27 cellular contexts compared by ENCODE assay signal in genomic region chr1:25862785-25863485, GRCh38. TPM values are rescaled to one million over a fixed set of nuclear protein-coding genes. Genes with fewer than 3 reads are reported as not detected.
A peak's percentile ranks its signal among the peaks of the same experiment; 100 is the strongest.
DNase-seq lines count a peak whose midpoint lies in the region; ATAC-seq and TF ChIP-seq lines count a peak whose summit lies in the region.
"Had no signal": no experiment of that assay in that cellular context is flagged by ENCODE, and none has a peak within 500 bp of the region (broad histone marks: within the 10 kb centered on the region; RNA-seq: fewer than 3 reads in every experiment).

No MANE protein-coding gene starts in this region.

- peaks cover 9% of the 10 kb centered on the region for H3K36me3 Mint-ChIP-seq in neural progenitor cell
- peaks cover 1% of the 10 kb centered on the region for H3K36me3 Mint-ChIP-seq in activated naive CD4-positive, alpha-beta T cell treated with anti-CD3 and anti-CD28 coated beads for 36 hours (ENCODE audit: low read depth)
- H3K36me3 Mint-ChIP-seq: natural killer cell had no signal

- H3K36me3 ChIP-seq in BLaER1 treated with 17β-estradiol and CSF1 and Interleukin-3, amounts not matched to agents 10 nM and 100 nM, result peaks cover 0 to 20% (median 10%) of the 10 kb centered on the region in 11 experiments; a peak in 10 of 22 replicates
- H3K36me3 ChIP-seq in NT2/D1 (ENCODE audit: insufficient read depth, insufficient read length, low read length) (peaks cover 21% of the 10 kb centered on the region), neural progenitor cell (no peaks in the 10 kb centered on the region)

- H2AFZ ChIP-seq in neural progenitor cell (replicated peaks), result no peak overlapping the region
- H2AFZ ChIP-seq: PC-9 had no signal

- no peak for ATAC-seq in HG03565 (IDR thresholded peaks at IDR 0.05; ENCODE audit: unreplicated experiment)
- ATAC-seq: activated CD4-positive, alpha-beta T cell treated with anti-CD3 and anti-CD28 coated beads for 36 hours; activated T-cell treated with anti-CD3 and anti-CD28 coated beads, Interleukin-2, amount 50 U/mL, for 72 hours; left ventricle myocardium superior; natural killer cell; right cardiac atrium had no signal

- H3K9me3 ChIP-seq in BLaER1 treated with 17β-estradiol and CSF1 and Interleukin-3, amounts not matched to agents 10 nM and 100 nM (replicated peaks in 1 of 11), result no peaks in the 10 kb centered on the region
- H3K9me3 ChIP-seq in NT2/D1 (ENCODE audit: insufficient read depth, low read length) (no peaks in the 10 kb centered on the region), neural progenitor cell (ENCODE audit: low read depth) (no peaks in the 10 kb centered on the region)
- H3K9me3 ChIP-seq: Caco-2 had no signal

- H3K9me3 Mint-ChIP-seq in neural progenitor cell, result no peaks in the 10 kb centered on the region
- H3K9me3 Mint-ChIP-seq in activated naive CD4-positive, alpha-beta T cell treated with anti-CD3 and anti-CD28 coated beads for 36 hours, result no peaks in the 10 kb centered on the region
- H3K9me3 Mint-ChIP-seq: activated T-cell treated with anti-CD3 and anti-CD28 coated beads, Interleukin-2, amount 50 U/mL, for 72 hours; natural killer cell; T-helper 2 cell treated with Interferon-gamma antibody and Interleukin-4, amounts not matched to agents 5 μg/mL and 100 μg/mL, for 36 hours had no signal

- no peak overlapping the region for H3K4me3 Mint-ChIP-seq in neural progenitor cell
- H3K4me3 Mint-ChIP-seq in activated naive CD4-positive, alpha-beta T cell treated with anti-CD3 and anti-CD28 coated beads for 36 hours, result no peak overlapping the region
- H3K4me3 Mint-ChIP-seq: activated CD4-positive, alpha-beta T cell treated with anti-CD3 and anti-CD28 coated beads for 36 hours; activated T-cell treated with anti-CD3 and anti-CD28 coated beads, Interleukin-2, amount 50 U/mL, for 72 hours; natural killer cell; T-helper 2 cell treated with Interferon-gamma antibody and Interleukin-4, amounts not matched to agents 5 μg/mL and 100 μg/mL, for 36 hours had no signal

- H3K4me1 Mint-ChIP-seq in neural progenitor cell, result peaks cover 31% of the 10 kb centered on the region
- peaks cover 15% of the 10 kb centered on the region for H3K4me1 Mint-ChIP-seq in activated naive CD4-positive, alpha-beta T cell treated with anti-CD3 and anti-CD28 coated beads for 36 hours (ENCODE audit: low read depth)

- no peak overlapping the region for H3K4me3 ChIP-seq in BLaER1 treated with 17β-estradiol and CSF1 and Interleukin-3, amounts not matched to agents 10 nM and 100 nM
- H3K4me3 ChIP-seq in NT2/D1 (ENCODE audit: insufficient read length, low read depth) (no peak overlapping the region), neural progenitor cell (no peak overlapping the region)
- H3K4me3 ChIP-seq: PC-9 had no signal

- peak overlapping the region; percentile 21 for H3K27ac Mint-ChIP-seq in neural progenitor cell
- no peak overlapping the region for H3K27ac Mint-ChIP-seq in activated naive CD4-positive, alpha-beta T cell treated with anti-CD3 and anti-CD28 coated beads for 36 hours
- H3K27ac Mint-ChIP-seq: activated CD4-positive, alpha-beta T cell treated with anti-CD3 and anti-CD28 coated beads for 36 hours; activated T-cell treated with anti-CD3 and anti-CD28 coated beads, Interleukin-2, amount 50 U/mL, for 72 hours; T-helper 2 cell treated with Interferon-gamma antibody and Interleukin-4, amounts not matched to agents 5 μg/mL and 100 μg/mL, for 36 hours had no signal

- CTCF ChIA-PET in activated naive CD4-positive, alpha-beta T cell treated with anti-CD3 and anti-CD28 coated beads for 36 hours (lab: Charles Lee), result interaction anchor here (1.3 kb wide), 1 partner anchor 8 kb away, joined by 3 read pairs; no protein-coding TSS in a partner anchor

- DNase-seq in NT2/D1 (ENCODE audit: low read depth, low spot score), result no peak
- no peak for DNase-seq in neural progenitor cell (ENCODE audit: low spot score)
- no peak for DNase-seq in NCI-H128 (lab: John Stamatoyannopoulos, UW; ENCODE audit: unreplicated experiment)
- no peak for DNase-seq in activated naive CD4-positive, alpha-beta T cell treated with anti-CD3 and anti-CD28 coated beads for 36 hours
- DNase-seq: ACHN; activated CD4-positive, alpha-beta T cell treated with anti-CD3 and anti-CD28 coated beads for 36 hours; activated naive CD4-positive, alpha-beta T cell treated with Interleukin-2 at 50 U/mL for 16 hours; activated T-cell treated with anti-CD3 and anti-CD28 coated beads, Interleukin-2, amount 50 U/mL, for 72 hours; brain microvascular endothelial cell; Caco-2; effector memory CD4-positive, alpha-beta T cell; erythroblast; GDM1; glutamatergic neuron; left ventricle myocardium superior; natural killer cell; NCI-H1092 treated with DMSO at 0.1 percent for 48 hours; NCI-H187 treated with DMSO at 0.1 percent for 48 hours; NCI-H2171 treated with DMSO at 0.1 percent for 48 hours; NCI-H524 treated with DMSO at 0.1 percent for 48 hours; PC-9; SHP77; stimulated activated CD4-positive, alpha-beta T cell treated with anti-CD3 and anti-CD28 coated beads, Interleukin-2, amount 100 ng/mL, for 48 hours had no signal

- peak overlapping the region in 1 of 11 experiments; percentile 88; a peak in 1 of 22 replicates for H3K9ac ChIP-seq in BLaER1 treated with 17β-estradiol and CSF1 and Interleukin-3, amounts not matched to agents 10 nM and 100 nM
- peak overlapping the region; percentile 51 for H3K9ac ChIP-seq in NT2/D1 (ENCODE audit: insufficient read length, low read depth)
- H3K9ac ChIP-seq in neural progenitor cell, result no peak overlapping the region

- intact Hi-C loops in activated naive CD4-positive, alpha-beta T cell treated with anti-CD3 and anti-CD28 coated beads for 36 hours (cut with micrococcal nuclease), result no loop called here

- H3K4me1 ChIP-seq in BLaER1 treated with 17β-estradiol and CSF1 and Interleukin-3, amounts not matched to agents 10 nM and 100 nM, result peaks cover 37 to 50% (median 42%) of the 10 kb centered on the region in 10 experiments
- H3K4me1 ChIP-seq in NT2/D1 (ENCODE audit: insufficient read depth, insufficient read length) (peaks cover 20% of the 10 kb centered on the region), neural progenitor cell (peaks cover 19% of the 10 kb centered on the region)

- peaks cover 11% of the 10 kb centered on the region for H3K79me2 ChIP-seq in neural progenitor cell (ENCODE audit: low read depth)

- H3K27me3 Mint-ChIP-seq in neural progenitor cell (ENCODE audit: insufficient read depth, low read depth), result peaks cover 11% of the 10 kb centered on the region
- no peaks in the 10 kb centered on the region for H3K27me3 Mint-ChIP-seq in activated naive CD4-positive, alpha-beta T cell treated with anti-CD3 and anti-CD28 coated beads for 36 hours (ENCODE audit: low read depth)
- H3K27me3 Mint-ChIP-seq: activated CD4-positive, alpha-beta T cell treated with anti-CD3 and anti-CD28 coated beads for 36 hours had no signal

- H3F3A ChIP-seq in neural progenitor cell (ENCODE audit: low read depth), result peaks cover 4% of the 10 kb centered on the region

- peak overlapping the region in 7 of 11 experiments; percentile 88 to 96 (median 95); a peak in 12 of 22 replicates for H3K4me2 ChIP-seq in BLaER1 treated with 17β-estradiol and CSF1 and Interleukin-3, amounts not matched to agents 10 nM and 100 nM
- no peak overlapping the region for H3K4me2 ChIP-seq in neural progenitor cell
- H3K4me2 ChIP-seq: PC-9 had no signal

- no peaks in the 10 kb centered on the region for H4K20me1 ChIP-seq in BLaER1 treated with 17β-estradiol and CSF1 and Interleukin-3, amounts not matched to agents 10 nM and 100 nM
- H4K20me1 ChIP-seq in neural progenitor cell (ENCODE audit: low read depth), result peaks cover 4% of the 10 kb centered on the region

- H3K27me3 ChIP-seq in BLaER1 treated with 17β-estradiol and CSF1 and Interleukin-3, amounts not matched to agents 10 nM and 100 nM, result no peaks in the 10 kb centered on the region
- H3K27me3 ChIP-seq in NT2/D1 (ENCODE audit: insufficient read depth, insufficient read length) (no peaks in the 10 kb centered on the region), neural progenitor cell (no peaks in the 10 kb centered on the region)
- H3K27me3 ChIP-seq: brain microvascular endothelial cell had no signal

- TF ChIP-seq CTCF in neural progenitor cell (IDR thresholded peaks at IDR 0.05), result no peak

- peak overlapping the region in 9 of 11 experiments; percentile 88 to 98 (median 93); a peak in 19 of 22 replicates for H3K27ac ChIP-seq in BLaER1 treated with 17β-estradiol and CSF1 and Interleukin-3, amounts not matched to agents 10 nM and 100 nM
- H3K27ac ChIP-seq in neural progenitor cell, result no peak overlapping the region
- H3K27ac ChIP-seq: brain microvascular endothelial cell, PC-9 had no signal

RNA-seq across cellular contexts. Expression of gene AUNIP, which starts 3.7 kb away (rescaled TPM):
- total RNA-seq in neural progenitor cell (ENCODE audit: low replicate concordance), result 15.2 and 17.1 TPM in 2 replicates
- 1 to 10 TPM; 8.4 to 9.1 TPM for total RNA-seq in activated naive CD4-positive, alpha-beta T cell treated with anti-CD3 and anti-CD28 coated beads for 36 hours
- total RNA-seq: left ventricle myocardium superior had no signal

RNA-seq across cellular contexts. Expression of gene PAQR7, which starts 12.6 kb away (rescaled TPM):
- total RNA-seq in neural progenitor cell (ENCODE audit: low replicate concordance), result 1.1 and 3.7 TPM in 2 replicates
- total RNA-seq in activated naive CD4-positive, alpha-beta T cell treated with anti-CD3 and anti-CD28 coated beads for 36 hours, result 1 to 10 TPM; 2.8 to 3.1 TPM

RNA-seq across cellular contexts. Expression of gene MTFR1L, which starts 43.2 kb away (rescaled TPM):
- total RNA-seq in neural progenitor cell (ENCODE audit: low replicate concordance), result 20.7 and 31.2 TPM in 2 replicates
- 10 to 100 TPM; 22.2 to 23.5 TPM for total RNA-seq in activated naive CD4-positive, alpha-beta T cell treated with anti-CD3 and anti-CD28 coated beads for 36 hours

RNA-seq across cellular contexts. Expression of gene STMN1, which starts 43.3 kb away (rescaled TPM):
- total RNA-seq in neural progenitor cell (ENCODE audit: low replicate concordance), result 356 and 519 TPM in 2 replicates
- total RNA-seq in activated naive CD4-positive, alpha-beta T cell treated with anti-CD3 and anti-CD28 coated beads for 36 hours, result 100 to 1,000 TPM; 708 to 746 TPM
